ENCODE assay signal across 8 cellular contexts in genomic region chr12:124720687-124721500, GRCh38.
DNase-seq lines count a peak whose midpoint lies in the region; ATAC-seq and TF ChIP-seq lines count a peak whose summit lies in the region.

No MANE protein-coding gene starts in this region.

- H3K36me3 ChIP-seq in SJSA1, result no peaks in the 10 kb centered on the region
- H3K36me3 ChIP-seq in right atrium auricular region, result no peaks in the 10 kb centered on the region
- no peaks in the 10 kb centered on the region for H3K36me3 ChIP-seq in stomach smooth muscle (ENCODE audit: control insufficient read depth in 2 of 2, insufficient read depth in 2 of 2, low read length in 2 of 2)
- H3K36me3 ChIP-seq in left lung, result no peaks in the 10 kb centered on the region

- H3K27ac ChIP-seq in SJSA1 (peak overlapping the region; percentile 86), right atrium auricular region (peak overlapping the region; percentile 46 to 61), stomach smooth muscle (ENCODE audit: low read length) (peak overlapping the region; percentile 87), left lung (peak overlapping the region in 1 of 2 donors; percentile 64)

- intact Hi-C loops in Right ventricle myocardium inferior (cut with DNase I), result no loop called here
- intact Hi-C loops in cardiac septum (cut with DNase I), result loop anchor here (5.0 kb wide), 1 partner anchor 94 kb away; no protein-coding TSS in a partner anchor
- intact Hi-C loops in left lung (cut with DNase I), result no loop called here

- peak overlapping the region; percentile 42 to 67 for H3K9ac ChIP-seq in stomach smooth muscle (ENCODE audit: low read length in 2 of 2)

- H3K27me3 ChIP-seq in SJSA1 (replicated peaks) (no peaks in the 10 kb centered on the region), right atrium auricular region (no peaks in the 10 kb centered on the region), stomach smooth muscle (ENCODE audit: control insufficient read depth in 1 of 2, insufficient read depth in 2 of 2, low read length in 2 of 2) (no peaks in the 10 kb centered on the region), left lung (no peaks in the 10 kb centered on the region)

- H3K9me3 ChIP-seq in SJSA1 (replicated peaks), result no peaks in the 10 kb centered on the region
- no peaks in the 10 kb centered on the region for H3K9me3 ChIP-seq in right atrium auricular region
- no peaks in the 10 kb centered on the region for H3K9me3 ChIP-seq in stomach smooth muscle (ENCODE audit: control insufficient read depth in 2 of 2, low read length in 2 of 2)
- no peaks in the 10 kb centered on the region for H3K9me3 ChIP-seq in left lung

- H3K4me1 ChIP-seq in SJSA1 (replicated peaks) (peaks cover 28% of the 10 kb centered on the region), right atrium auricular region (peaks cover 0 to 16% of the 10 kb centered on the region in 2 donors), stomach smooth muscle (ENCODE audit: control insufficient read depth, insufficient read depth, low read length) (peaks cover 24% of the 10 kb centered on the region), left lung (peaks cover 9 to 61% of the 10 kb centered on the region in 2 donors)

- H3K4me3 ChIP-seq in SJSA1, result no peak overlapping the region
- no peak overlapping the region for H3K4me3 ChIP-seq in right atrium auricular region
- H3K4me3 ChIP-seq in stomach smooth muscle (ENCODE audit: low read length in 2 of 2), result no peak overlapping the region
- H3K4me3 ChIP-seq in left lung, result no peak overlapping the region

- ATAC-seq in Right ventricle myocardium inferior (peak; percentile 51), GM18907 (IDR thresholded peaks at IDR 0.05; ENCODE audit: unreplicated experiment) (no peak), left lung (no peak)

- TF ChIP-seq CTCF in right atrium auricular region (IDR thresholded peaks at IDR 0.05), result no peak
- TF ChIP-seq CTCF in left lung (IDR thresholded peaks at IDR 0.05), result no peak

- DNase-seq in Right ventricle myocardium inferior (ENCODE audit: missing footprints) (peak; percentile 77), cardiac septum (ENCODE audit: low spot score) (no peak), SJSA1 (ENCODE audit: low read depth in 1 of 2, low spot score in 2 of 2) (peak; percentile 88 to 90), right atrium auricular region (ENCODE audit: low spot score) (no peak), GM19240 (ENCODE audit: insufficient read length, low spot score) (no peak), left lung (no peak)

Comparison
In these comparisons a context has a peak if more than half of its experiments do, and no peak if none do; other contexts are left out.
1. DNase-seq: peak in Right ventricle myocardium inferior (single experiment) and SJSA1 (2 of 2); none in cardiac septum (single experiment), right atrium auricular region (single experiment), GM19240 (single experiment) and left lung (0 of 2).